20 cellular contexts compared by ENCODE assay signal in genomic region chr11:1041936-1042608, GRCh38. TPM values are rescaled to one million over a fixed set of nuclear protein-coding genes. Genes with fewer than 3 reads are reported as not detected.
DNase-seq lines count a peak whose midpoint lies in the region; ATAC-seq, FAIRE-seq and TF ChIP-seq lines count a peak whose summit lies in the region.
"Had no signal": no experiment of that assay in that cellular context is flagged by ENCODE, and none has a peak within 500 bp of the region (broad histone marks: within the 10 kb centered on the region; RNA-seq: fewer than 3 reads in every experiment).

No MANE protein-coding gene starts in this region.

- H2AFZ ChIP-seq in K562 (ENCODE audit: low read depth, low read length), result no peak overlapping the region

- in situ Hi-C loops in K562 (cut with MboI), result no loop called here

- FAIRE-seq in K562 (lab: Jason Lieb, UNC), result no peak
- FAIRE-seq: bronchial epithelial cell had no signal

- no peak for TF ChIP-seq POLR2A in K562 (conservative IDR thresholded peaks at IDR 0.05)

- CTCF ChIA-PET in K562 (lab: Yijun Ruan, JAX; ENCODE audit: low intra/inter-chr PET ratio), result no interaction called here

- no peak overlapping the region for H3K27ac ChIP-seq in K562 (ENCODE audit: extremely low read depth, low read depth, low read length)
- no peak overlapping the region for H3K27ac ChIP-seq in upper lobe of right lung
- H3K27ac ChIP-seq: left lung had no signal

- H3K4me1 ChIP-seq in K562 (replicated peaks in 1 of 2; ENCODE audit: control insufficient read depth in 2 of 2, insufficient read depth in 2 of 2, low read length in 2 of 2), result peaks cover 0 to 44% of the 10 kb centered on the region in 2 experiments; a peak in 2 of 5 replicates
- no peaks in the 10 kb centered on the region for H3K4me1 ChIP-seq in upper lobe of right lung
- H3K4me1 ChIP-seq: left lung had no signal

- no peaks in the 10 kb centered on the region for H3K79me2 ChIP-seq in K562 (ENCODE audit: control insufficient read depth, insufficient read depth, low read length)

- no peaks in the 10 kb centered on the region for H3K9me3 ChIP-seq in K562 (replicated peaks; ENCODE audit: control insufficient read depth, insufficient read depth, low read depth, low read length)
- H3K9me3 ChIP-seq in upper lobe of right lung, result no peaks in the 10 kb centered on the region

- no TSS peak for BruUV-seq in K562 (replicated peaks; lab: Mats Ljungman, UMichigan)

- 1% methylated on average over 13 of the region's 18 CpGs for WGBS in K562 (ENCODE audit: insufficient coverage, low coverage, missing lambda C conversion rate)

- TF ChIP-seq CTCF in K562 (IDR thresholded peaks at IDR 0.05 in 2 of 3, conservative IDR thresholded peaks at IDR 0.05 in 1 of 3; ENCODE audit: insufficient read depth in 2 of 3, low read depth in 1 of 3, low read length in 3 of 3), result peak; percentile 22 to 44 (median 27); a peak in 3 of 6 replicates
- no peak for TF ChIP-seq CTCF in upper lobe of right lung (IDR thresholded peaks at IDR 0.05)

- TF ChIP-seq EP300 in K562 (IDR thresholded peaks at IDR 0.05; ENCODE audit: low read length), result peak; percentile 11; the same call in 1 of the 2 replicates

- ATAC-seq in Right ventricle myocardium inferior (no peak), K562 (peak; percentile 82), left colon (peak; percentile 78), upper lobe of right lung (peak; percentile 14)
- ATAC-seq: activated T-cell treated with anti-CD3 and anti-CD28 coated beads, Interleukin-2, amount 50 U/mL, for 4 hours; left lung; stimulated activated naive CD8-positive, alpha-beta T cell treated with anti-CD3 and anti-CD28 coated beads, Interleukin-15, Interleukin-2, amounts not matched to agents 100 U/mL and 50 U/mL, for 24 hours had no signal

- DNase-seq in Right ventricle myocardium inferior (ENCODE audit: missing footprints) (peak; percentile 70), cardiac septum (ENCODE audit: low spot score) (no peak), K562 (ENCODE audit: extremely low read depth in 1 of 4, low spot score in 3 of 4) (peak; percentile 58 to 66 (median 62)), left colon (peak in 1 of 2 donors; percentile 68), upper lobe of right lung (peak; percentile 70), NCI-H748 treated with DMSO at 0.1 percent for 48 hours (lab: John Stamatoyannopoulos, UW) (no peak), NCI-H524 (lab: John Stamatoyannopoulos, UW) (no peak)
- no peak for DNase-seq in activated naive CD4-positive, alpha-beta T cell treated with anti-CD3 and anti-CD28 coated beads, Interleukin-2, amount 50 U/mL, for 16 hours
- DNase-seq: activated CD4-positive, alpha-beta memory T cell treated with anti-CD3 and anti-CD28 coated beads, Interleukin-2, amount 10 ng/mL, durations not matched to agents 7 days and 5 days; activated naive CD8-positive, alpha-beta T cell treated with anti-CD3 and anti-CD28 coated beads, Interleukin-2, amount 10 ng/mL, durations not matched to agents 7 days and 5 days; activated T-cell treated with anti-CD3 and anti-CD28 coated beads, Interleukin-2, amount 50 U/mL, for 4 hours; effector CD8-positive, alpha-beta T cell; NCI-H345; stimulated activated naive CD8-positive, alpha-beta T cell treated with anti-CD3 and anti-CD28 coated beads, Interleukin-15, Interleukin-2, amounts not matched to agents 100 U/mL and 50 U/mL, for 24 hours had no signal

- no peak overlapping the region for H3K4me2 ChIP-seq in K562 (ENCODE audit: insufficient read depth, low read length)

- TF ChIP-seq RAD21 in K562 (CRISPR knock-in tag; conservative IDR thresholded peaks at IDR 0.05 in 1 of 2, IDR thresholded peaks at IDR 0.05 in 1 of 2), result peak; percentile 33 to 61

- intact Hi-C loops in Right ventricle myocardium inferior (cut with DNase I) (no loop called here), cardiac septum (cut with DNase I) (no loop called here), K562 (cut with micrococcal nuclease) (no loop called here), left colon (cut with DNase I, micrococcal nuclease) (loop anchor here in 1 of 2 donors (10.0 kb wide), 1 partner anchor 187 kb away; no protein-coding TSS in a partner anchor), upper lobe of right lung (cut with DNase I) (no loop called here)

- peaks cover 11 to 44% of the 10 kb centered on the region in 2 experiments for H3K27me3 ChIP-seq in K562 (ENCODE audit: control insufficient read depth in 2 of 2, insufficient read depth in 2 of 2, low read length in 2 of 2)
- H3K27me3 ChIP-seq in upper lobe of right lung, result no peaks in the 10 kb centered on the region

- H3K9ac ChIP-seq in K562 (ENCODE audit: insufficient read depth in 1 of 2, low read depth in 2 of 2, low read length in 2 of 2), result peak overlapping the region in 1 of 2 experiments; percentile 78; a peak in 2 of 4 replicates

- H3K36me3 ChIP-seq in K562 (ENCODE audit: control insufficient read depth, insufficient read depth, low read length) (no peaks in the 10 kb centered on the region), upper lobe of right lung (no peaks in the 10 kb centered on the region)
- H3K36me3 ChIP-seq: left lung had no signal

- POLR2A ChIA-PET in K562 (lab: Yijun Ruan, JAX), result interaction anchor here (0.9 kb wide), 1 partner anchor 23 kb away, joined by 3 read pairs; no protein-coding TSS in a partner anchor

- no peaks in the 10 kb centered on the region for H3K9me1 ChIP-seq in K562 (ENCODE audit: control insufficient read depth, insufficient read depth, low read length)

- no peak overlapping the region for H3K4me3 ChIP-seq in K562
- H3K4me3 ChIP-seq in upper lobe of right lung, result no peak overlapping the region
- H3K4me3 ChIP-seq: left lung had no signal

- H4K20me1 ChIP-seq in K562 (replicated peaks; ENCODE audit: control insufficient read depth, insufficient read depth, low read length), result peaks cover 15% of the 10 kb centered on the region; the same call in 1 of the 2 replicates

TF ChIP-seq in K562, 482 proteins besides CTCF, POLR2A, EP300 and RAD21 (continues in another document):
- TF ChIP-seq NUFIP1 (IDR thresholded peaks at IDR 0.05; ENCODE audit: partially characterized antibody) (no peak), SMAD2 (IDR thresholded peaks at IDR 0.05; ENCODE audit: low read depth, low read length) (no peak), MITF (IDR thresholded peaks at IDR 0.05) (no peak), FOXK1 (CRISPR knock-in tag; IDR thresholded peaks at IDR 0.05; ENCODE audit: borderline replicate concordance) (no peak), ZNF12 (CRISPR knock-in tag; IDR thresholded peaks at IDR 0.05) (no peak)

RNA-seq across cellular contexts. Expression of gene MUC6, which starts 5.6 kb away (rescaled TPM):
- total RNA-seq in Right ventricle myocardium inferior, result not detected
- not detected for total RNA-seq in cardiac septum
- not detected in 2 replicates for total RNA-seq in K562 (2011; cell fraction: chromatin; rRNA removed; ENCODE audit: low replicate concordance)
- not detected in 2 replicates for total RNA-seq in K562 (2011; cell fraction: nucleolus; rRNA removed)
- not detected in 2 replicates for total RNA-seq in K562 (2011; cell fraction: nucleoplasm; rRNA removed)
- total RNA-seq in K562 (2014; rRNA removed), result not detected in 2 replicates
- total RNA-seq in K562 (2014; rRNA removed; fragmentation: Illumina TruSeq; extraction: Trizol), result not detected in 2 replicates
- total RNA-seq in K562 (2015; rRNA removed; fragmentation: Illumina TruSeq; extraction: Trizol), result not detected in 2 replicates
- 0.16 TPM in 1 of 2 replicates, not detected in the other for total RNA-seq in K562 (2021)
- not detected in 2 replicates for polyA plus RNA-seq in K562 (2011; rRNA removed)
- not detected in 2 replicates for polyA plus RNA-seq in K562 (2011; cell fraction: cytosol; rRNA removed)
- polyA plus RNA-seq in K562 (2011; cell fraction: nucleus; rRNA removed), result not detected in 2 replicates
- polyA plus RNA-seq in K562 (2012), result 0.03 and 0.06 TPM in 2 replicates
- not detected in 2 replicates for polyA plus RNA-seq in K562 (2014; fragmentation: Illumina TruSeq; extraction: Trizol)
- not detected for polyA plus RNA-seq in K562 (2014; fragmentation: Nextera tagmentation; extraction: Ambion mirVana)
- 0.01 TPM in 1 of 2 replicates, not detected in the other for polyA plus RNA-seq in K562 (2014; rRNA removed)
- not detected in 2 replicates for polyA minus RNA-seq in K562 (2011; rRNA and poly(A)+ RNA removed)
- not detected in 2 replicates for polyA minus RNA-seq in K562 (2011; cell fraction: cytosol; rRNA and poly(A)+ RNA removed)
- not detected in 2 replicates for polyA minus RNA-seq in K562 (2011; cell fraction: nucleus; rRNA and poly(A)+ RNA removed)
- not detected for total RNA-seq in left colon
- not detected for total RNA-seq in upper lobe of right lung
- total RNA-seq: A673; activated CD4-positive, alpha-beta memory T cell treated with anti-CD3 and anti-CD28 coated beads, Interleukin-2, amount 10 ng/mL, durations not matched to agents 7 days and 5 days; activated naive CD8-positive, alpha-beta T cell treated with anti-CD3 and anti-CD28 coated beads, Interleukin-2, amount 10 ng/mL, durations not matched to agents 7 days and 5 days; bronchial epithelial cell; fibroblast of lung; left lung; urinary bladder had no signal
- polyA plus RNA-seq: fibroblast of lung, urinary bladder had no signal

RNA-seq across cellular contexts. Expression of gene MUC2, which starts 32.6 kb away (rescaled TPM):
- not detected for total RNA-seq in Right ventricle myocardium inferior
- 0.03 TPM for total RNA-seq in cardiac septum
- total RNA-seq in K562 (2011; cell fraction: chromatin; rRNA removed; ENCODE audit: low replicate concordance), result 0.05 and 0.49 TPM in 2 replicates
- total RNA-seq in K562 (2011; cell fraction: nucleolus; rRNA removed), result under 0.01 TPM in 1 of 2 replicates, not detected in the other
- total RNA-seq in K562 (2011; cell fraction: nucleoplasm; rRNA removed), result 0.08 and 0.59 TPM in 2 replicates
- not detected in 2 replicates for total RNA-seq in K562 (2014; rRNA removed)
- not detected in 2 replicates for total RNA-seq in K562 (2014; rRNA removed; fragmentation: Illumina TruSeq; extraction: Trizol)
- not detected in 2 replicates for total RNA-seq in K562 (2015; rRNA removed; fragmentation: Illumina TruSeq; extraction: Trizol)
- total RNA-seq in K562 (2021), result 0.18 and 0.38 TPM in 2 replicates
- polyA plus RNA-seq in K562 (2011; rRNA removed), result not detected in 2 replicates
- polyA plus RNA-seq in K562 (2011; cell fraction: cytosol; rRNA removed), result not detected in 2 replicates
- not detected in 2 replicates for polyA plus RNA-seq in K562 (2011; cell fraction: nucleus; rRNA removed)
- 0.04 TPM in 1 of 2 replicates, not detected in the other for polyA plus RNA-seq in K562 (2012)
- polyA plus RNA-seq in K562 (2014; fragmentation: Illumina TruSeq; extraction: Trizol), result under 0.01 TPM in 1 of 2 replicates, not detected in the other
- polyA plus RNA-seq in K562 (2014; fragmentation: Nextera tagmentation; extraction: Ambion mirVana), result not detected
- not detected in 2 replicates for polyA plus RNA-seq in K562 (2014; rRNA removed)
- not detected in 2 replicates for polyA minus RNA-seq in K562 (2011; rRNA and poly(A)+ RNA removed)
- not detected in 2 replicates for polyA minus RNA-seq in K562 (2011; cell fraction: cytosol; rRNA and poly(A)+ RNA removed)
- polyA minus RNA-seq in K562 (2011; cell fraction: nucleus; rRNA and poly(A)+ RNA removed), result not detected in 2 replicates
- 1,000 to 10,000 TPM; 1,472 to 2,135 TPM for total RNA-seq in left colon
- total RNA-seq in upper lobe of right lung, result not detected
- total RNA-seq: A673; activated CD4-positive, alpha-beta memory T cell treated with anti-CD3 and anti-CD28 coated beads, Interleukin-2, amount 10 ng/mL, durations not matched to agents 7 days and 5 days; activated naive CD8-positive, alpha-beta T cell treated with anti-CD3 and anti-CD28 coated beads, Interleukin-2, amount 10 ng/mL, durations not matched to agents 7 days and 5 days; bronchial epithelial cell; fibroblast of lung; left lung; progenitor cell of endocrine pancreas; urinary bladder had no signal
- polyA plus RNA-seq: fibroblast of lung had no signal

Comparison
In these comparisons a context has a peak if more than half of its experiments do, and no peak if none do; other contexts are left out.
1. DNase-seq: peak in Right ventricle myocardium inferior (single experiment), K562 (4 of 4) and upper lobe of right lung (single experiment); none in cardiac septum (single experiment), activated naive CD4-positive, alpha-beta T cell treated with anti-CD3 and anti-CD28 coated beads, Interleukin-2, amount 50 U/mL, for 16 hours (single experiment), NCI-H748 treated with DMSO at 0.1 percent for 48 hours (single experiment) and NCI-H524 (0 of 2).
2. RNA of gene MUC2, which starts 32.6 kb away (total RNA-seq): 1,472 to 2,135 TPM in left colon; 0.03 TPM in cardiac septum (single experiment), not detected in Right ventricle myocardium inferior (single experiment), under 0.01 to 0.59 TPM in K562 and not detected in upper lobe of right lung (single experiment); every median in the first group is over 100 times any median in the second.